19 cellular contexts compared by ENCODE assay signal in genomic region chr7:46143949-46144917, GRCh38.
DNase-seq lines count a peak whose midpoint lies in the region; ATAC-seq and TF ChIP-seq lines count a peak whose summit lies in the region.
"Had no signal": no experiment of that assay in that cellular context is flagged by ENCODE, and none has a peak within 500 bp of the region (broad histone marks: within the 10 kb centered on the region; RNA-seq: fewer than 3 reads in every experiment).

No MANE protein-coding gene starts in this region.

- no peak overlapping the region for H3K4me3 Mint-ChIP-seq in chondrocyte (ENCODE audit: unreplicated experiment)
- H3K4me3 Mint-ChIP-seq: activated CD8-positive, alpha-beta memory T cell treated with anti-CD3 and anti-CD28 coated beads, Interleukin-2, amount 10 ng/mL, durations not matched to agents 7 days and 5 days; central memory CD8-positive, alpha-beta T cell; IgD-negative memory B cell; immature natural killer cell; naive thymus-derived CD8-positive, alpha-beta T cell had no signal

- no peaks in the 10 kb centered on the region for H3K27me3 ChIP-seq in HUES64 (ENCODE audit: insufficient read depth, low read length)
- H3K27me3 ChIP-seq in osteoblast (ENCODE audit: insufficient read depth, low read length) = no peaks in the 10 kb centered on the region

- peaks cover 12% of the 10 kb centered on the region for H3K4me1 ChIP-seq in HUES64 (ENCODE audit: insufficient read depth, low read length)
- peaks cover 40% of the 10 kb centered on the region for H3K4me1 ChIP-seq in osteoblast (ENCODE audit: insufficient read depth, low read length)

- H3K27ac ChIP-seq in HUES64 (ENCODE audit: low read depth, low read length) = peak overlapping the region; percentile 71
- H3K27ac ChIP-seq in osteoblast (ENCODE audit: low read depth, low read length) = peak overlapping the region; percentile 97

- H3K36me3 ChIP-seq in HUES64 (ENCODE audit: insufficient read depth, low read length) = no peaks in the 10 kb centered on the region
- H3K36me3 ChIP-seq in osteoblast (ENCODE audit: insufficient read depth, low read length) = no peaks in the 10 kb centered on the region

- H3K9me3 Mint-ChIP-seq in chondrocyte (ENCODE audit: low read depth) = peaks cover 18% of the 10 kb centered on the region

- no peak overlapping the region for H3K4me2 ChIP-seq in osteoblast (ENCODE audit: insufficient read depth, low read length)

- peak overlapping the region; percentile 67 for H2AFZ ChIP-seq in osteoblast (ENCODE audit: low read length)

- no peaks in the 10 kb centered on the region for H3K79me2 ChIP-seq in osteoblast (ENCODE audit: insufficient read depth, low read length)

- ATAC-seq in GM18867 (IDR thresholded peaks at IDR 0.05; ENCODE audit: unreplicated experiment) = peak; percentile 41
- ATAC-seq: activated CD8-positive, alpha-beta memory T cell treated with anti-CD3 and anti-CD28 coated beads, Interleukin-2, amount 10 ng/mL, durations not matched to agents 7 days and 5 days; esophagus mucosa; naive thymus-derived CD8-positive, alpha-beta T cell had no signal

- H3K36me3 Mint-ChIP-seq in chondrocyte (ENCODE audit: low read depth) = peaks cover 3% of the 10 kb centered on the region
- H3K36me3 Mint-ChIP-seq: activated CD8-positive, alpha-beta memory T cell treated with anti-CD3 and anti-CD28 coated beads, Interleukin-2, amount 10 ng/mL, durations not matched to agents 7 days and 5 days; IgD-negative memory B cell; immature natural killer cell had no signal

- DNase-seq in chondrocyte (ENCODE audit: low spot score) = no peak
- DNase-seq in osteoblast (ENCODE audit: insufficient read length, low spot score, missing footprints) = no peak
- no peak for DNase-seq in activated CD8-positive, alpha-beta memory T cell treated with anti-CD3 and anti-CD28 coated beads, Interleukin-2, amount 50 U/mL, for 4 hours
- DNase-seq in amygdala (lab: John Stamatoyannopoulos, UW) = no peak
- no peak for DNase-seq in NCI-H1930 (lab: John Stamatoyannopoulos, UW)
- DNase-seq in NCI-H69 (lab: John Stamatoyannopoulos, UW) = no peak
- DNase-seq: activated CD8-positive, alpha-beta memory T cell treated with anti-CD3 and anti-CD28 coated beads, Interleukin-2, amount 10 ng/mL, durations not matched to agents 7 days and 5 days; immature natural killer cell; naive thymus-derived CD8-positive, alpha-beta T cell; NCI-H2081 treated with DMSO at 0.1 percent for 48 hours; NCI-H524; substantia nigra had no signal

- H3K27ac Mint-ChIP-seq in chondrocyte (ENCODE audit: unreplicated experiment) = peak overlapping the region; percentile 83
- H3K27ac Mint-ChIP-seq: activated CD8-positive, alpha-beta memory T cell treated with anti-CD3 and anti-CD28 coated beads, Interleukin-2, amount 10 ng/mL, durations not matched to agents 7 days and 5 days; IgD-negative memory B cell; immature natural killer cell; progenitor cell of endocrine pancreas had no signal

- no peaks in the 10 kb centered on the region for H3K27me3 Mint-ChIP-seq in chondrocyte (ENCODE audit: low read depth)
- H3K27me3 Mint-ChIP-seq: activated CD8-positive, alpha-beta memory T cell treated with anti-CD3 and anti-CD28 coated beads, Interleukin-2, amount 10 ng/mL, durations not matched to agents 7 days and 5 days; central memory CD8-positive, alpha-beta T cell; IgD-negative memory B cell; progenitor cell of endocrine pancreas had no signal

- WGBS in HUES64 = 89% methylated on average over 4 of the region's 4 CpGs

- H4K20me1 ChIP-seq in osteoblast (ENCODE audit: insufficient read depth, low read length) = no peaks in the 10 kb centered on the region

- H3K4me1 Mint-ChIP-seq in chondrocyte (ENCODE audit: low read depth) = peaks cover 49% of the 10 kb centered on the region
- H3K4me1 Mint-ChIP-seq: activated CD8-positive, alpha-beta memory T cell treated with anti-CD3 and anti-CD28 coated beads, Interleukin-2, amount 10 ng/mL, durations not matched to agents 7 days and 5 days; central memory CD8-positive, alpha-beta T cell; immature natural killer cell; naive thymus-derived CD8-positive, alpha-beta T cell had no signal

- H3K4me3 ChIP-seq in HUES64 (ENCODE audit: low read length) (no peak overlapping the region), osteoblast (ENCODE audit: insufficient read depth, low read length) (no peak overlapping the region)
- H3K4me3 ChIP-seq: lung had no signal

- no peak for TF ChIP-seq CTCF in chondrocyte (IDR thresholded peaks at IDR 0.05)
- TF ChIP-seq CTCF in osteoblast (IDR thresholded peaks at IDR 0.05; ENCODE audit: extremely low read depth, low read depth, low read length) = no peak

- no peaks in the 10 kb centered on the region for H3K9me3 ChIP-seq in HUES64 (ENCODE audit: insufficient read depth, low read depth, low read length)
- no peaks in the 10 kb centered on the region for H3K9me3 ChIP-seq in osteoblast (ENCODE audit: low read depth, low read length)

- H3K9ac ChIP-seq in HUES64 (ENCODE audit: low read depth, low read length) = no peak overlapping the region
